Comparison of ENCODE assay signal across 20 cellular contexts in genomic region chr1:41562328-41562727, GRCh38.
DNase-seq lines count a peak whose midpoint lies in the region; ATAC-seq and TF ChIP-seq lines count a peak whose summit lies in the region.
"Had no signal": no experiment of that assay in that cellular context is flagged by ENCODE, and none has a peak within 500 bp of the region (broad histone marks: within the 10 kb centered on the region; RNA-seq: fewer than 3 reads in every experiment).

No MANE protein-coding gene starts in this region.

- H3K36me3 ChIP-seq in HEK293 (ENCODE audit: control insufficient read depth in 2 of 2, insufficient read depth in 1 of 2, low read length in 2 of 2) = no peaks in the 10 kb centered on the region

- TF ChIP-seq CTCF in HEK293 (tag by site-specific recombination; IDR thresholded peaks at IDR 0.05) = no peak

- no peaks in the 10 kb centered on the region for H3K4me1 Mint-ChIP-seq in activated naive CD8-positive, alpha-beta T cell treated with anti-CD3 and anti-CD28 coated beads, Interleukin-2, amount 10 ng/mL, durations not matched to agents 7 days and 5 days
- H3K4me1 Mint-ChIP-seq in activated naive CD8-positive, alpha-beta T cell treated with anti-CD3 and anti-CD28 coated beads for 36 hours = peaks cover 2% of the 10 kb centered on the region
- peaks cover 14 to 26% of the 10 kb centered on the region in 2 donors for H3K4me1 Mint-ChIP-seq in stimulated activated naive B cell treated with anti-CD40 and anti-IgM and Interleukin-4, amounts not matched to agents 10 μg/mL and 1 μg/mL and 100 μg/mL, for 72 hours

- peak; percentile 21 for DNase-seq in activated effector memory CD4-positive, alpha-beta T cell treated with anti-CD3 and anti-CD28 coated beads, Interleukin-2, amount 50 U/mL, for 16 hours
- DNase-seq in activated effector memory CD4-positive, alpha-beta T cell treated with Interleukin-2 at 50 U/mL for 16 hours = no peak
- no peak for DNase-seq in activated naive CD8-positive, alpha-beta T cell treated with anti-CD3 and anti-CD28 coated beads, Interleukin-2, amount 10 ng/mL, durations not matched to agents 7 days and 5 days
- no peak for DNase-seq in activated naive CD8-positive, alpha-beta T cell treated with anti-CD3 and anti-CD28 coated beads for 36 hours
- no peak for DNase-seq in stimulated activated naive B cell treated with anti-CD40 and anti-IgM and Interleukin-4, amounts not matched to agents 10 μg/mL and 1 μg/mL and 100 μg/mL, for 72 hours
- DNase-seq in effector CD4-positive, alpha-beta T cell = no peak
- DNase-seq: AML-193; Caco-2; Calu3; CD4-positive, alpha-beta T cell; CD8-positive, alpha-beta T cell; DMS79 treated with DMSO at 0.1 percent for 48 hours; GF-D8 had no signal

- no peaks in the 10 kb centered on the region for H3K27me3 Mint-ChIP-seq in activated naive CD8-positive, alpha-beta T cell treated with anti-CD3 and anti-CD28 coated beads, Interleukin-2, amount 10 ng/mL, durations not matched to agents 7 days and 5 days
- no peaks in the 10 kb centered on the region for H3K27me3 Mint-ChIP-seq in activated naive CD8-positive, alpha-beta T cell treated with anti-CD3 and anti-CD28 coated beads for 36 hours
- H3K27me3 Mint-ChIP-seq in stimulated activated naive B cell treated with anti-CD40 and anti-IgM and Interleukin-4, amounts not matched to agents 10 μg/mL and 1 μg/mL and 100 μg/mL, for 72 hours = no peaks in the 10 kb centered on the region
- H3K27me3 Mint-ChIP-seq: B cell; CD4-positive, alpha-beta T cell had no signal

- no peaks in the 10 kb centered on the region for H3K9me3 Mint-ChIP-seq in activated naive CD8-positive, alpha-beta T cell treated with anti-CD3 and anti-CD28 coated beads, Interleukin-2, amount 10 ng/mL, durations not matched to agents 7 days and 5 days
- no peaks in the 10 kb centered on the region for H3K9me3 Mint-ChIP-seq in activated naive CD8-positive, alpha-beta T cell treated with anti-CD3 and anti-CD28 coated beads for 36 hours
- peaks cover 0 to under 1% of the 10 kb centered on the region in 2 donors for H3K9me3 Mint-ChIP-seq in stimulated activated naive B cell treated with anti-CD40 and anti-IgM and Interleukin-4, amounts not matched to agents 10 μg/mL and 1 μg/mL and 100 μg/mL, for 72 hours
- H3K9me3 Mint-ChIP-seq: CD4-positive, alpha-beta T cell; CD8-positive, alpha-beta T cell had no signal

- no peak overlapping the region for H3K27ac ChIP-seq in HEK293 (ENCODE audit: extremely low read depth, low read depth, low read length)
- H3K27ac ChIP-seq: 22Rv1; A549; BLaER1 treated with 17β-estradiol and CSF1 and Interleukin-3, amounts not matched to agents 10 nM and 100 nM; C4-2B had no signal

- no peak overlapping the region for H3K4me3 Mint-ChIP-seq in activated naive CD8-positive, alpha-beta T cell treated with anti-CD3 and anti-CD28 coated beads, Interleukin-2, amount 10 ng/mL, durations not matched to agents 7 days and 5 days
- no peak overlapping the region for H3K4me3 Mint-ChIP-seq in activated naive CD8-positive, alpha-beta T cell treated with anti-CD3 and anti-CD28 coated beads for 36 hours
- H3K4me3 Mint-ChIP-seq in stimulated activated naive B cell treated with anti-CD40 and anti-IgM and Interleukin-4, amounts not matched to agents 10 μg/mL and 1 μg/mL and 100 μg/mL, for 72 hours = no peak overlapping the region
- H3K4me3 Mint-ChIP-seq: B cell; CD4-positive, alpha-beta T cell; CD8-positive, alpha-beta T cell had no signal

- POLR2A ChIA-PET in activated naive CD8-positive, alpha-beta T cell treated with anti-CD3 and anti-CD28 coated beads, Interleukin-2, amount 10 ng/mL, durations not matched to agents 7 days and 5 days (lab: Charles Lee) = no interaction called here
- POLR2A ChIA-PET in HEK293 (lab: Yijun Ruan, JAX) = no interaction called here

- no peak for ATAC-seq in activated naive CD8-positive, alpha-beta T cell treated with anti-CD3 and anti-CD28 coated beads, Interleukin-2, amount 10 ng/mL, durations not matched to agents 7 days and 5 days (ENCODE audit: low read depth)
- no peak for ATAC-seq in stimulated activated naive B cell treated with anti-CD40 and anti-IgM and Interleukin-4, amounts not matched to agents 10 μg/mL and 1 μg/mL and 100 μg/mL, for 72 hours (replicated peaks)
- no peak for ATAC-seq in GM19351 (IDR thresholded peaks at IDR 0.05; ENCODE audit: unreplicated experiment)
- ATAC-seq: A549; CD8-positive, alpha-beta T cell had no signal

- H3K27ac Mint-ChIP-seq in activated naive CD8-positive, alpha-beta T cell treated with anti-CD3 and anti-CD28 coated beads, Interleukin-2, amount 10 ng/mL, durations not matched to agents 7 days and 5 days = peak overlapping the region; percentile 7
- no peak overlapping the region for H3K27ac Mint-ChIP-seq in activated naive CD8-positive, alpha-beta T cell treated with anti-CD3 and anti-CD28 coated beads for 36 hours
- peak overlapping the region; percentile 25 for H3K27ac Mint-ChIP-seq in stimulated activated naive B cell treated with anti-CD40 and anti-IgM and Interleukin-4, amounts not matched to agents 10 μg/mL and 1 μg/mL and 100 μg/mL, for 72 hours
- H3K27ac Mint-ChIP-seq: B cell; CD4-positive, alpha-beta T cell; CD8-positive, alpha-beta T cell had no signal

- H3K36me3 Mint-ChIP-seq in activated naive CD8-positive, alpha-beta T cell treated with anti-CD3 and anti-CD28 coated beads, Interleukin-2, amount 10 ng/mL, durations not matched to agents 7 days and 5 days = peaks cover 5% of the 10 kb centered on the region
- peaks cover 44% of the 10 kb centered on the region for H3K36me3 Mint-ChIP-seq in activated naive CD8-positive, alpha-beta T cell treated with anti-CD3 and anti-CD28 coated beads for 36 hours
- peaks cover 73 to 89% of the 10 kb centered on the region in 2 donors for H3K36me3 Mint-ChIP-seq in stimulated activated naive B cell treated with anti-CD40 and anti-IgM and Interleukin-4, amounts not matched to agents 10 μg/mL and 1 μg/mL and 100 μg/mL, for 72 hours

- CTCF ChIA-PET in HEK293 (lab: Yijun Ruan, JAX) = interaction anchor here (0.7 to 1.0 kb wide), 3 partner anchors 11 to 63 kb away, joined by 3 to 5 read pairs (median 3); no protein-coding TSS in a partner anchor

- H3K4me3 ChIP-seq in HEK293 (ENCODE audit: low read depth, low read length) = no peak overlapping the region
- H3K4me3 ChIP-seq: A549; BLaER1 treated with 17β-estradiol and CSF1 and Interleukin-3, amounts not matched to agents 10 nM and 100 nM had no signal

- H3K9me3 ChIP-seq in HEK293 (ENCODE audit: control insufficient read depth, insufficient read depth, low read depth, low read length) = no peaks in the 10 kb centered on the region
- H3K9me3 ChIP-seq: A549, Caco-2 had no signal

- H3K4me1 ChIP-seq in HEK293 (ENCODE audit: control insufficient read depth, insufficient read depth, low read length) = no peaks in the 10 kb centered on the region
- H3K4me1 ChIP-seq: A549, Caco-2 had no signal

TF ChIP-seq in HEK293, 187 proteins besides CTCF, POLR2A, EP300 and RAD21:
- TF ChIP-seq ZNF366 (tag by site-specific recombination; conservative IDR thresholded peaks at IDR 0.05) = peak; percentile 83
- TF ChIP-seq ZNF324 (tag by site-specific recombination; IDR thresholded peaks at IDR 0.05) = no peak
- TF ChIP-seq PRDM1 (tag by site-specific recombination; IDR thresholded peaks at IDR 0.05) = peak; percentile 57
